In genomic region chr5:1514819-1515310, GRCh38 we compare ENCODE assay signal across 8 cellular contexts. TPM values are rescaled to one million over a fixed set of nuclear protein-coding genes. Genes with fewer than 3 reads are reported as not detected.
DNase-seq lines count a peak whose midpoint lies in the region; ATAC-seq and TF ChIP-seq lines count a peak whose summit lies in the region.
"Not testable (repeated sequence)": the region's sequence is repeated elsewhere in the genome, so short reads cannot be mapped to it uniquely, and the experiment has no call there.

No MANE protein-coding gene starts in this region.

- peaks cover 37% of the 10 kb centered on the region for H3K4me1 Mint-ChIP-seq in activated CD8-positive, alpha-beta memory T cell treated with anti-CD3 and anti-CD28 coated beads, Interleukin-2, amount 10 ng/mL, durations not matched to agents 7 days and 5 days

- ATAC-seq in activated CD8-positive, alpha-beta memory T cell treated with anti-CD3 and anti-CD28 coated beads, Interleukin-2, amount 10 ng/mL, durations not matched to agents 7 days and 5 days; lung (ENCODE audit: insufficient read depth, low FRiP score): not testable (repeated sequence)

- H3K9me3 Mint-ChIP-seq in activated CD8-positive, alpha-beta memory T cell treated with anti-CD3 and anti-CD28 coated beads, Interleukin-2, amount 10 ng/mL, durations not matched to agents 7 days and 5 days (ENCODE audit: low read depth): not testable (repeated sequence)

- not testable (repeated sequence) for H3K4me3 ChIP-seq in OCI-LY3 (ENCODE audit: low read length); coronary artery; lung

- WGBS in lung, 2 donors: 76 to 90% methylated on average over 11 of the region's 11 CpGs

- not testable (repeated sequence) for H3K4me3 Mint-ChIP-seq in activated CD8-positive, alpha-beta memory T cell treated with anti-CD3 and anti-CD28 coated beads, Interleukin-2, amount 10 ng/mL, durations not matched to agents 7 days and 5 days

- H3K79me2 ChIP-seq in OCI-LY3 (ENCODE audit: low read length): peaks cover 100% of the 10 kb centered on the region

- not testable (repeated sequence) for H3K27me3 ChIP-seq in OCI-LY3 (ENCODE audit: low read depth, low read length); lung (ENCODE audit: control insufficient read depth, insufficient read depth)

- H4K20me1 ChIP-seq in OCI-LY3 (ENCODE audit: insufficient read depth, low read length): peaks cover 98% of the 10 kb centered on the region

- H3K27ac ChIP-seq in OCI-LY3 (ENCODE audit: low read length); coronary artery; lung (ENCODE audit: low read depth in 1 of 2, low read length in 1 of 2): not testable (repeated sequence)

- H2AFZ ChIP-seq in OCI-LY3 (ENCODE audit: low read depth, low read length): not testable (repeated sequence)

- H3K27me3 Mint-ChIP-seq in activated CD8-positive, alpha-beta memory T cell treated with anti-CD3 and anti-CD28 coated beads, Interleukin-2, amount 10 ng/mL, durations not matched to agents 7 days and 5 days: not testable (repeated sequence)

- CTCF ChIA-PET in activated CD8-positive, alpha-beta memory T cell treated with anti-CD3 and anti-CD28 coated beads, Interleukin-2, amount 10 ng/mL, durations not matched to agents 7 days and 5 days (lab: Charles Lee): interaction anchor here (1.4 to 2.0 kb wide), 2 partner anchors 12 to 15 kb away, joined by 3 to 5 read pairs; no protein-coding TSS in a partner anchor

- intact Hi-C loops in posterior cingulate gyrus (cut with DNase I): not testable (repeated sequence)

- H3K9ac ChIP-seq in ES-I3 (ENCODE audit: low read depth, low read length): peak overlapping the region; percentile 19; the same call in 1 of the 2 replicates
- not testable (repeated sequence) for H3K9ac ChIP-seq in OCI-LY3 (ENCODE audit: low read length)

- peak overlapping the region; percentile 40 for H3K27ac Mint-ChIP-seq in activated CD8-positive, alpha-beta memory T cell treated with anti-CD3 and anti-CD28 coated beads, Interleukin-2, amount 10 ng/mL, durations not matched to agents 7 days and 5 days

- TF ChIP-seq CTCF in OCI-LY3 (IDR thresholded peaks at IDR 0.05; ENCODE audit: low read depth, low read length); coronary artery (IDR thresholded peaks at IDR 0.05); lung (IDR thresholded peaks at IDR 0.05; ENCODE audit: control extremely low read depth, extremely low read depth): not testable (repeated sequence)

- H3K36me3 ChIP-seq in ES-I3 (ENCODE audit: insufficient read depth, low read length) (peaks cover 30% of the 10 kb centered on the region), OCI-LY3 (replicated peaks; ENCODE audit: low read depth, low read length) (peaks cover 58% of the 10 kb centered on the region), lung (ENCODE audit: control insufficient read depth in 2 of 2, insufficient read depth in 2 of 2, low read length in 2 of 2) (peaks cover 0 to 38% of the 10 kb centered on the region in 2 donors)

- DNase-seq in activated CD8-positive, alpha-beta memory T cell treated with anti-CD3 and anti-CD28 coated beads, Interleukin-2, amount 10 ng/mL, durations not matched to agents 7 days and 5 days: not testable (repeated sequence)
- DNase-seq in coronary artery (ENCODE audit: low spot score): peak; percentile 53
- DNase-seq in iPS DF 4.7 (ENCODE audit: extremely low read depth, low spot score): peak; percentile 89
- DNase-seq in lung (ENCODE audit: low spot score): peak; percentile 28
- peak in 6 of 10 donors; percentile 0 to 55 (median 5) for DNase-seq in posterior cingulate gyrus
- DNase-seq in ureter (ENCODE audit: low spot score): peak; percentile 45

- H3K4me1 ChIP-seq in ES-I3 (ENCODE audit: insufficient read depth, low read length) (peaks cover 31% of the 10 kb centered on the region), OCI-LY3 (ENCODE audit: low read length) (peaks cover 61% of the 10 kb centered on the region), lung (ENCODE audit: control insufficient read depth in 2 of 2, insufficient read depth in 2 of 2, low read length in 2 of 2) (peaks cover 0 to 20% of the 10 kb centered on the region in 2 donors)

- H3K36me3 Mint-ChIP-seq in activated CD8-positive, alpha-beta memory T cell treated with anti-CD3 and anti-CD28 coated beads, Interleukin-2, amount 10 ng/mL, durations not matched to agents 7 days and 5 days: peaks cover 15% of the 10 kb centered on the region

- peak overlapping the region; percentile 3; the same call in 1 of the 2 replicates for H3K4me2 ChIP-seq in OCI-LY3 (ENCODE audit: low read length)

- not testable (repeated sequence) for H3K9me3 ChIP-seq in ES-I3 (ENCODE audit: control insufficient read depth, insufficient read depth, low read length); OCI-LY3 (ENCODE audit: insufficient read depth, low read length); lung (ENCODE audit: control insufficient read depth in 2 of 2, insufficient read depth in 1 of 2, low read length in 1 of 2)

RNA-seq across cellular contexts. Expression of gene LPCAT1, which starts 8.9 kb away (rescaled TPM):
- 10 to 100 TPM; 83.8 to 85.3 TPM for total RNA-seq in activated CD8-positive, alpha-beta memory T cell treated with anti-CD3 and anti-CD28 coated beads, Interleukin-2, amount 10 ng/mL, durations not matched to agents 7 days and 5 days
- total RNA-seq in lung (100 to 1,000 TPM; 320 to 565 TPM), ureter (48.0 TPM)
- 100 to 1,000 TPM; 198 to 669 TPM for polyA plus RNA-seq in lung
